Comparison of ENCODE assay signal across 8 cellular contexts in the genomic region with DNA sequence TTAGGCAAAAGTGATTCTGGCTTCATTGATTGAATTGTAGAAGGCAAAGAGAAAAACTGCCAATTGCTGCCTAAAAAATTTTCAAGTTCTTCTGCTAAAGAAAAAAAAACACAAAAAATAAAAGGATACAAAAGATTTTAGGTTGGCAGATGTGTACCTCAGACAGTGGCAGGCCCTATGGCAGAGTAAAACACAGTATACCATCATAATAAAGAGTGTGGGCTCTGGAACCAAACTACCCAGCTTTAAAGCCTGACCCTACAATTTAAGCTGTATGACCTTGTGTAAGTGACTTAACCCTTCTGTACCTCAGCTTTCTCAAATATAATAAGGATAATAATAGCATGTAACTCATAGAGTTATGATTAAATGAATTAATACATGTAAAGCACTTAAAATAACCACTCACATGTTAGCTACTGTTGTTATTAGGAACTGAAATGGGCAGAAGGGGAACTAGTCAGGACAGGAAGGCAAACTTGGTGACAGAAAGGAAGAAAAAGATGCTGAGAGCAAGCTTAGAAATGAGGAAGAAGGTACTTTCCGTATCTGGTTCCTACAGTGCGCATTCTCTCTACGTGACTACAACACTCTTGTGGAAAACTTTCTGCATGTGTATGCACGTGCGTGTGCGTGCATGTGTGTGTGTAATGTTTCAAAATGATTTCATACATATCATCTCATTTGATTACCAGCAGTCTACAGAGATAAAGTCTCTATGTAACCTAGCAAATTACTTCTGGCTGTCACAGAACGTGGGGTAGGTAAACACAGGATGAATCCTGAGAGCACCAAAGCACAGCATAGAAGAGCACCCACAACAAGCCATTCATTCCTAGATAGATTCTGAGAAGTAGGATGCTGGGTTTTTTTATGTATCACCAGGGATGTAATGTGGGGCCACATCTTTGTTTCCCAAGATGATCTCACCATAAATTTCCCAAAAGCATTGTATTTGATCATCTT. TPM values are rescaled to one million over a fixed set of nuclear protein-coding genes. Genes with fewer than 3 reads are reported as not detected.
DNase-seq lines count a peak whose midpoint lies in the region; ATAC-seq lines count a peak whose summit lies in the region.

No MANE protein-coding gene starts in this region.

- ATAC-seq in GM18511 (IDR thresholded peaks at IDR 0.05; ENCODE audit: unreplicated experiment) (peak; percentile 97), GM21723 (IDR thresholded peaks at IDR 0.05; ENCODE audit: unreplicated experiment) (peak; percentile 96), HG03575 (IDR thresholded peaks at IDR 0.05; ENCODE audit: extremely low read depth, insufficient number of reproducible peaks, low FRiP score, unreplicated experiment) (peak; percentile 84), left cardiac atrium (peak; percentile 41 to 56)

- DNase-seq in left cardiac atrium (no peak), NCI-H2107 treated with DMSO at 0.1 percent for 48 hours (lab: John Stamatoyannopoulos, UW; ENCODE audit: unreplicated experiment) (no peak), NCI-H446 treated with DMSO at 0.1 percent for 48 hours (lab: John Stamatoyannopoulos, UW) (no peak), NCI-H748 treated with DMSO at 0.1 percent for 48 hours (lab: John Stamatoyannopoulos, UW) (no peak), cerebellar cortex (ENCODE audit: low spot score) (no peak)

- intact Hi-C loops in left cardiac atrium (cut with DNase I): loop anchor here in 1 of 2 donors (10.0 kb wide), 1 partner anchor 187 kb away; no protein-coding TSS in a partner anchor

RNA-seq across cellular contexts. Expression of gene GATM, which starts 13.7 kb away (rescaled TPM):
- total RNA-seq in left cardiac atrium: 10 to 100 TPM; 32.9 to 47.4 TPM
